8 cellular contexts compared by ENCODE assay signal in genomic region chr5:74641014-74641777, GRCh38. TPM values are rescaled to one million over a fixed set of nuclear protein-coding genes. Genes with fewer than 3 reads are reported as not detected.
DNase-seq lines count a peak whose midpoint lies in the region; ATAC-seq, FAIRE-seq and TF ChIP-seq lines count a peak whose summit lies in the region.

No MANE protein-coding gene starts in this region.

- H3K9ac ChIP-seq in ES-I3 (ENCODE audit: low read depth, low read length) = peak overlapping the region; percentile 79
- peak overlapping the region; percentile 95 for H3K9ac ChIP-seq in Loucy (ENCODE audit: low read depth, low read length, poor library complexity, severe bottlenecking)

- WGBS in right lobe of liver (ENCODE audit: insufficient coverage, low coverage, low lambda C conversion rate, missing lambda C conversion rate) = 2% methylated on average over 20 of the region's 42 CpGs

- H3K4me1 ChIP-seq in ES-I3 (ENCODE audit: insufficient read depth, low read length) (peaks cover 13% of the 10 kb centered on the region), Loucy (ENCODE audit: insufficient read depth, low read length, poor library complexity, severe bottlenecking) (peaks cover 29% of the 10 kb centered on the region), right lobe of liver (peaks cover 0 to 15% (median 0%) of the 10 kb centered on the region in 4 donors)

- H2AFZ ChIP-seq in Loucy (ENCODE audit: low read length) = peak overlapping the region; percentile 88

- TF ChIP-seq CTCF in Loucy (conservative IDR thresholded peaks at IDR 0.05; ENCODE audit: low read length) (no peak), dorsolateral prefrontal cortex (IDR thresholded peaks at IDR 0.05 in 54 of 56, conservative IDR thresholded peaks at IDR 0.05 in 2 of 56; ENCODE audit: low read depth in 1 of 56, partially characterized antibody in 56 of 56) (peak in 1 of 56 donors; percentile 13), right lobe of liver (IDR thresholded peaks at IDR 0.05) (no peak), D721Med (IDR thresholded peaks at IDR 0.05; ENCODE audit: insufficient read depth, missing control alignments) (no peak)

- DNase-seq in H4 (ENCODE audit: low spot score) (peak; percentile 74), UCSD-AML1 (lab: John Stamatoyannopoulos, UW; ENCODE audit: unreplicated experiment) (peak; percentile 80), dorsolateral prefrontal cortex (peak; percentile 24 to 86 (median 73)), right lobe of liver (peak; percentile 87 to 92 (median 91)), D721Med (ENCODE audit: insufficient read length, low spot score) (no peak)
- peak; percentile 19 to 40 for DNase-seq in stimulated activated CD4-positive, alpha-beta T cell treated with anti-CD3 and anti-CD28 coated beads, Interleukin-4, amount 100 ng/mL, for 4 hours

- H3K9me3 ChIP-seq in ES-I3 (ENCODE audit: control insufficient read depth, insufficient read depth, low read length) = no peaks in the 10 kb centered on the region
- no peaks in the 10 kb centered on the region for H3K9me3 ChIP-seq in Loucy (ENCODE audit: insufficient read depth, low read depth, low read length)
- H3K9me3 ChIP-seq in right lobe of liver = no peaks in the 10 kb centered on the region

- TF ChIP-seq POLR2A in right lobe of liver (IDR thresholded peaks at IDR 0.05) = no peak

- H3K36me3 ChIP-seq in ES-I3 (ENCODE audit: insufficient read depth, low read length) = no peaks in the 10 kb centered on the region
- no peaks in the 10 kb centered on the region for H3K36me3 ChIP-seq in Loucy (ENCODE audit: insufficient read depth, low read length)
- no peaks in the 10 kb centered on the region for H3K36me3 ChIP-seq in right lobe of liver

- H3K27me3 ChIP-seq in Loucy (ENCODE audit: insufficient read depth, low read length, poor library complexity, severe bottlenecking) (no peaks in the 10 kb centered on the region), dorsolateral prefrontal cortex (no peaks in the 10 kb centered on the region), right lobe of liver (no peaks in the 10 kb centered on the region)

- no peak for FAIRE-seq in D721Med (lab: Jason Lieb, UNC)

- H3F3A ChIP-seq in Loucy (ENCODE audit: low read depth) = no peaks in the 10 kb centered on the region

- no peaks in the 10 kb centered on the region for H3K9me2 ChIP-seq in Loucy (replicated peaks; ENCODE audit: low read depth, low read length)

- peak overlapping the region; percentile 89 for H3K4me2 ChIP-seq in Loucy (ENCODE audit: low read depth, low read length, poor library complexity, severe bottlenecking)

- H3K27ac ChIP-seq in dorsolateral prefrontal cortex = peak overlapping the region in 57 of 59 donors; percentile 13 to 98 (median 91)
- H3K27ac ChIP-seq in right lobe of liver = peak overlapping the region; percentile 90 to 92 (median 91)

- intact Hi-C loops in dorsolateral prefrontal cortex (cut with DNase I) (loop anchor here (2.0 to 10.0 kb wide), 3 partner anchors 446 to 606 kb away; no protein-coding TSS in a partner anchor), right lobe of liver (cut with DNase I) (loop anchor here (10.0 kb wide), 2 partner anchors 226 to 736 kb away; no protein-coding TSS in a partner anchor)

- H4K20me1 ChIP-seq in Loucy (ENCODE audit: insufficient read depth, low read length, poor library complexity, severe bottlenecking) = peaks cover 18% of the 10 kb centered on the region

- H3K4me3 ChIP-seq in Loucy (ENCODE audit: low read length, poor library complexity, severe bottlenecking) (peak overlapping the region; percentile 86), dorsolateral prefrontal cortex (peak overlapping the region; percentile 59 to 97 (median 82)), right lobe of liver (peak overlapping the region; percentile 79 to 88 (median 79))

- peak; percentile 53 to 77 (median 60) for ATAC-seq in right lobe of liver

- H3K79me2 ChIP-seq in Loucy (ENCODE audit: insufficient read depth, low read length) = peaks cover 41% of the 10 kb centered on the region

RNA-seq across cellular contexts. Expression of gene ENC1, which starts 0.7 kb away (rescaled TPM):
- 18.1 and 46.6 TPM in 2 replicates for total RNA-seq in H4 (2014; rRNA removed; shearing (Covaris generic))
- total RNA-seq in dorsolateral prefrontal cortex (1,000 to 10,000 TPM in 1 of 120 experiments, 100 to 1,000 TPM in 119; 140 to 1,050 (median 576) TPM), right lobe of liver (1 to 10 TPM; 4.5 to 6.8 (median 5.5) TPM)

RNA-seq across cellular contexts. Expression of gene HEXB, which starts 43.8 kb away (rescaled TPM):
- 227 and 283 TPM in 2 replicates for total RNA-seq in H4 (2014; rRNA removed; shearing (Covaris generic))
- total RNA-seq in dorsolateral prefrontal cortex (10 to 100 TPM; 30.9 to 75.5 (median 53.2) TPM), right lobe of liver (100 to 1,000 TPM in 3 of 6 experiments, 10 to 100 TPM in 3; 67.8 to 174 (median 121) TPM)
